Comparison of ENCODE assay signal across 1 cellular context in genomic region chr6:31702819-31703716, GRCh38.
A peak's percentile ranks its signal among the peaks of the same experiment; 100 is the strongest.
TF ChIP-seq lines count a peak whose summit lies in the region.

TSS of gene ABHD16A (minus strand) at chr6:31703324. CDS start at chr6:31703281, 43 bp downstream.

TF ChIP-seq in K562, 482 proteins besides CTCF, POLR2A, EP300 and RAD21 (continued from another document and continues in another):
- 0 out of 4 replicates have a peak, but pooled peaks of 1 of the 2 experiments have one; percentile 21 for TF ChIP-seq MLX (CRISPR knock-in tag; conservative IDR thresholded peaks at IDR 0.05)
- TF ChIP-seq TFE3 (CRISPR knock-in tag; IDR thresholded peaks at IDR 0.05): no peak
- no peak for TF ChIP-seq ETS2 (tag; IDR thresholded peaks at IDR 0.05; ENCODE audit: borderline replicate concordance, poor library complexity, severe bottlenecking)
- TF ChIP-seq NBN (IDR thresholded peaks at IDR 0.05; ENCODE audit: low read depth): peak; percentile 62
- TF ChIP-seq NFRKB (IDR thresholded peaks at IDR 0.05; ENCODE audit: low read depth): peak; percentile 80
- peak; percentile 41 for TF ChIP-seq DEAF1 (CRISPR knock-in tag; IDR thresholded peaks at IDR 0.05)
- peak; percentile 87 for TF ChIP-seq THAP12 (CRISPR knock-in tag; IDR thresholded peaks at IDR 0.05)
- TF ChIP-seq TAF7 (tag; IDR thresholded peaks at IDR 0.05): no peak; the same call in 1 of the 2 replicates
- TF ChIP-seq ARID2 (IDR thresholded peaks at IDR 0.05): peak; percentile 67
- TF ChIP-seq ATF6 (CRISPR knock-in tag; IDR thresholded peaks at IDR 0.05): peak; percentile 85
- TF ChIP-seq ARID4B (CRISPR knock-in tag; IDR thresholded peaks at IDR 0.05): peak; percentile 94
- no peak; the same call in 1 of the 2 replicates for TF ChIP-seq IRF1 (CRISPR knock-in tag; IDR thresholded peaks at IDR 0.05; ENCODE audit: borderline replicate concordance)
- TF ChIP-seq PKNOX1 (IDR thresholded peaks at IDR 0.05): peak; percentile 65
- 0 out of 2 replicates have a peak, but pooled peaks have one; percentile 19 for TF ChIP-seq RHOXF2B (CRISPR knock-in tag; conservative IDR thresholded peaks at IDR 0.05)
- TF ChIP-seq SMAD4 (CRISPR knock-in tag; conservative IDR thresholded peaks at IDR 0.05): peak; percentile 39; the same call in 1 of the 2 replicates
- TF ChIP-seq HMG20A (CRISPR knock-in tag; conservative IDR thresholded peaks at IDR 0.05): no peak
- peak; percentile 76; the same call in 1 of the 2 replicates for TF ChIP-seq NR4A1 (CRISPR knock-in tag; IDR thresholded peaks at IDR 0.05)
- TF ChIP-seq NR4A1 (tag; IDR thresholded peaks at IDR 0.05): no peak
- TF ChIP-seq BCOR (IDR thresholded peaks at IDR 0.05): peak; percentile 54; the same call in 1 of the 2 replicates
- TF ChIP-seq AFF1 (IDR thresholded peaks at IDR 0.05; ENCODE audit: low read depth in 1 of 2, partially characterized antibody in 2 of 2): peak; percentile 54 to 99
- 0 out of 2 replicates have a peak, but pooled peaks have one; percentile 9 for TF ChIP-seq KDM2B (CRISPR knock-in tag; IDR thresholded peaks at IDR 0.05)
- TF ChIP-seq SETDB1 (IDR thresholded peaks at IDR 0.05; ENCODE audit: low read length): peak; percentile 41
- TF ChIP-seq ZNF79 (CRISPR knock-in tag; IDR thresholded peaks at IDR 0.05; ENCODE audit: low read depth): no peak
- TF ChIP-seq FIP1L1 (IDR thresholded peaks at IDR 0.05; ENCODE audit: low read depth, low read length, poor library complexity, severe bottlenecking): peak; percentile 63
- no peak for TF ChIP-seq KLF10 (CRISPR knock-in tag; IDR thresholded peaks at IDR 0.05)
- TF ChIP-seq PATZ1 (CRISPR knock-in tag; IDR thresholded peaks at IDR 0.05; ENCODE audit: borderline replicate concordance): no peak
- peak; percentile 95 for TF ChIP-seq TCF7L2 (IDR thresholded peaks at IDR 0.05; ENCODE audit: low read depth, low read length)
- peak; percentile 93 for TF ChIP-seq NEUROD1 (IDR thresholded peaks at IDR 0.05; ENCODE audit: borderline replicate concordance, low read depth, low read length, partially characterized antibody)
- TF ChIP-seq ZNF655 (CRISPR knock-in tag; IDR thresholded peaks at IDR 0.05): no peak
- TF ChIP-seq FOXM1 (IDR thresholded peaks at IDR 0.05; ENCODE audit: low read depth): peak; percentile 57
- TF ChIP-seq FOXM1 (CRISPR knock-in tag; IDR thresholded peaks at IDR 0.05; ENCODE audit: low read depth): 0 out of 2 replicates have a peak, but pooled peaks have one; percentile 53
- no peak for TF ChIP-seq ZNF561 (CRISPR knock-in tag; conservative IDR thresholded peaks at IDR 0.05)
